18 cellular contexts compared by ENCODE assay signal in genomic region chr2:74931940-74932339, GRCh38. TPM values are rescaled to one million over a fixed set of nuclear protein-coding genes. Genes with fewer than 3 reads are reported as not detected.
DNase-seq lines count a peak whose midpoint lies in the region.
"Had no signal": no experiment of that assay in that cellular context is flagged by ENCODE, and none has a peak within 500 bp of the region (broad histone marks: within the 10 kb centered on the region; RNA-seq: fewer than 3 reads in every experiment).

No MANE protein-coding gene starts in this region.

- CTCF ChIA-PET in activated naive CD4-positive, alpha-beta T cell treated with anti-CD3 and anti-CD28 coated beads, Interleukin-2, amount 10 ng/mL, durations not matched to agents 7 days and 5 days (lab: Charles Lee) = no interaction called here
- CTCF ChIA-PET in activated naive CD4-positive, alpha-beta T cell treated with anti-CD3 and anti-CD28 coated beads for 36 hours (lab: Charles Lee) = interaction anchor here (0.6 to 1.3 kb wide), 3 partner anchors 12 to 269 kb away, joined by 3 to 4 read pairs (median 4); no protein-coding TSS in a partner anchor

- H3K27me3 ChIP-seq in H7 (ENCODE audit: control insufficient read depth, insufficient read depth, low read length) = no peaks in the 10 kb centered on the region
- H3K27me3 ChIP-seq: BLaER1 treated with 17β-estradiol and CSF1 and Interleukin-3, amounts not matched to agents 10 nM and 100 nM had no signal

- H3K27ac Mint-ChIP-seq in activated naive CD4-positive, alpha-beta T cell treated with anti-CD3 and anti-CD28 coated beads, Interleukin-2, amount 10 ng/mL, durations not matched to agents 7 days and 5 days = peak overlapping the region; percentile 9
- H3K27ac Mint-ChIP-seq in activated naive CD4-positive, alpha-beta T cell treated with anti-CD3 and anti-CD28 coated beads for 36 hours = no peak overlapping the region
- H3K27ac Mint-ChIP-seq: B cell; CD4-positive, alpha-beta T cell; CD8-positive, alpha-beta T cell had no signal

- H3K4me3 Mint-ChIP-seq in activated naive CD4-positive, alpha-beta T cell treated with anti-CD3 and anti-CD28 coated beads, Interleukin-2, amount 10 ng/mL, durations not matched to agents 7 days and 5 days = no peak overlapping the region
- no peak overlapping the region for H3K4me3 Mint-ChIP-seq in activated naive CD4-positive, alpha-beta T cell treated with anti-CD3 and anti-CD28 coated beads for 36 hours
- H3K4me3 Mint-ChIP-seq: B cell; CD4-positive, alpha-beta T cell; CD8-positive, alpha-beta T cell had no signal

- no peaks in the 10 kb centered on the region for H3K36me3 ChIP-seq in H7 (replicated peaks; ENCODE audit: control insufficient read depth, insufficient read depth, low read length)

- peaks cover 10% of the 10 kb centered on the region for H3K36me3 Mint-ChIP-seq in activated naive CD4-positive, alpha-beta T cell treated with anti-CD3 and anti-CD28 coated beads, Interleukin-2, amount 10 ng/mL, durations not matched to agents 7 days and 5 days
- peaks cover 18% of the 10 kb centered on the region for H3K36me3 Mint-ChIP-seq in activated naive CD4-positive, alpha-beta T cell treated with anti-CD3 and anti-CD28 coated beads for 36 hours (ENCODE audit: low read depth)

- no peak for DNase-seq in activated naive CD4-positive, alpha-beta T cell treated with anti-CD3 and anti-CD28 coated beads, Interleukin-2, amount 10 ng/mL, durations not matched to agents 7 days and 5 days
- no peak for DNase-seq in activated naive CD4-positive, alpha-beta T cell treated with anti-CD3 and anti-CD28 coated beads for 36 hours
- DNase-seq in head of caudate nucleus (peak in 24 of 42 donors; percentile 12 to 83 (median 37)), putamen (ENCODE audit: low spot score) (peak; percentile 55), H7 (no peak), iPS-NIHi7 (ENCODE audit: extremely low spot score) (no peak)
- DNase-seq: AML-193; Caco-2; Calu3; CD4-positive, alpha-beta T cell; CD8-positive, alpha-beta T cell; DND-41; EL; GDM1 had no signal

- peaks cover 4% of the 10 kb centered on the region for H3K4me1 Mint-ChIP-seq in activated naive CD4-positive, alpha-beta T cell treated with anti-CD3 and anti-CD28 coated beads, Interleukin-2, amount 10 ng/mL, durations not matched to agents 7 days and 5 days
- no peaks in the 10 kb centered on the region for H3K4me1 Mint-ChIP-seq in activated naive CD4-positive, alpha-beta T cell treated with anti-CD3 and anti-CD28 coated beads for 36 hours (ENCODE audit: low read depth)
- H3K4me1 Mint-ChIP-seq: B cell had no signal

- intact Hi-C loops in activated naive CD4-positive, alpha-beta T cell treated with anti-CD3 and anti-CD28 coated beads for 36 hours (cut with micrococcal nuclease) = no loop called here
- intact Hi-C loops in head of caudate nucleus (cut with DNase I) = no loop called here

- H3K27me3 Mint-ChIP-seq in activated naive CD4-positive, alpha-beta T cell treated with anti-CD3 and anti-CD28 coated beads, Interleukin-2, amount 10 ng/mL, durations not matched to agents 7 days and 5 days = no peaks in the 10 kb centered on the region
- no peaks in the 10 kb centered on the region for H3K27me3 Mint-ChIP-seq in activated naive CD4-positive, alpha-beta T cell treated with anti-CD3 and anti-CD28 coated beads for 36 hours (ENCODE audit: low read depth)
- H3K27me3 Mint-ChIP-seq: B cell had no signal

- H3K9me3 Mint-ChIP-seq in activated naive CD4-positive, alpha-beta T cell treated with anti-CD3 and anti-CD28 coated beads, Interleukin-2, amount 10 ng/mL, durations not matched to agents 7 days and 5 days = no peaks in the 10 kb centered on the region
- peaks cover 7% of the 10 kb centered on the region for H3K9me3 Mint-ChIP-seq in activated naive CD4-positive, alpha-beta T cell treated with anti-CD3 and anti-CD28 coated beads for 36 hours

- no peak overlapping the region for H3K4me3 ChIP-seq in H7 (ENCODE audit: insufficient read depth, low read depth, low read length)
- H3K4me3 ChIP-seq: A549; BLaER1 treated with 17β-estradiol and CSF1 and Interleukin-3, amounts not matched to agents 10 nM and 100 nM; GM12878 had no signal

RNA-seq across cellular contexts. Expression of gene POLE4, which starts 26.5 kb away (rescaled TPM):
- total RNA-seq in activated naive CD4-positive, alpha-beta T cell treated with anti-CD3 and anti-CD28 coated beads for 36 hours = 10 to 100 TPM; 69.7 to 76.5 TPM
- total RNA-seq in H7 (2014; rRNA removed; shearing (Covaris generic)) = 5.2 and 13.8 TPM in 2 replicates

Comparison
In these comparisons a context has a peak if more than half of its experiments do, and no peak if none do; other contexts are left out.
1. DNase-seq: peak in head of caudate nucleus (24 of 42) and putamen (single experiment); none in activated naive CD4-positive, alpha-beta T cell treated with anti-CD3 and anti-CD28 coated beads, Interleukin-2, amount 10 ng/mL, durations not matched to agents 7 days and 5 days (single experiment), activated naive CD4-positive, alpha-beta T cell treated with anti-CD3 and anti-CD28 coated beads for 36 hours (single experiment), H7 (single experiment) and iPS-NIHi7 (single experiment).